In the genomic region with DNA sequence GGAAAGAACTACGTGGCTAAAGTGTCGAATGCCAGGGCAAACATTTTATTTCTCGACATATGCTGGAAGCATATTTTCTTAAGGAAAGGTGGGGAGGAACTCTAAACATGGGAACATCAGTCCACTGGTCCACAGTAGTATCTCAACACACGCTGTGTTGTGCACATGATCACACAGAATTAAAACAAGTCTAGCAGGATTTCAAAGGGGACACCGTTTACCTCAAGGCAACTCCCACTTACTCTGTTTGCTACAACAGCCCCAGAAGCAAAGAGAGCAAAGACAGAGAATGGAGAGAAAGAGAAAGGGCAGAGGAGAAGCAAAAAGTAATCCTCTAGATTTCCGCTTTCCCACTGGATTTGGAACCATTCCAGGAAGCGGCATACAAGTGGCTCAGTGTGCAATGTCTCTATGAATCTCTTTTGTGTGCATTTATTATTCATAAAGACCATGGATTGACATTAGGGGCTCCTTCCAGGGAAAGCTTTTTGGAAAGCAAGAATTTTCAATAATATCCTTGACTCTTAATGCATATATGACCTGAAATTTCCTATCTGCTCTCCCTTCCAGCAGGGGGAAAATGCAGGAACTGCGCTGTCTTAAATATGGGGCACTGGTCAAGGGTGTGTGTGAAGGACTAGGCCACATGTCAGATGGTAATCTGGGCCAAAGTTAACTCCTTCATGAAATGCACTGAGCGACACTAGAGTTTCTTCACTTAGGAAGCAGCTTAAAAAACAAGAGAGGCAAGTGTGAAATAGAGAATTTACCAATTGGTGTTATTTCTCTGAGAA, we compare ENCODE assay signal across 1 cellular context.
TF ChIP-seq lines count a peak whose summit lies in the region.

No MANE protein-coding gene starts in this region.

TF ChIP-seq in K562, 482 proteins besides CTCF, POLR2A, EP300 and RAD21 (continued from another document):
- TF ChIP-seq, protein P1, sequence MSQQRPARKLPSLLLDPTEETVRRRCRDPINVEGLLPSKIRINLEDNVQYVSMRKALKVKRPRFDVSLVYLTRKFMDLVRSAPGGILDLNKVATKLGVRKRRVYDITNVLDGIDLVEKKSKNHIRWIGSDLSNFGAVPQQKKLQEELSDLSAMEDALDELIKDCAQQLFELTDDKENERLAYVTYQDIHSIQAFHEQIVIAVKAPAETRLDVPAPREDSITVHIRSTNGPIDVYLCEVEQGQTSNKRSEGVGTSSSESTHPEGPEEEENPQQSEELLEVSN (IDR thresholded peaks at IDR 0.05; ENCODE audit: borderline replicate concordance in 1 of 2, extremely low read depth in 1 of 2, insufficient read depth in 1 of 2, insufficient read length in 1 of 2, low read depth in 1 of 2, low read length in 1 of 2, poor library complexity in 1 of 2, severe bottlenecking in 1 of 2), result peak in 1 of 2 experiments; percentile 46
